9 cellular contexts compared by ENCODE assay signal in genomic region chr11:33753304-33753703, GRCh38. TPM values are rescaled to one million over a fixed set of nuclear protein-coding genes. Genes with fewer than 3 reads are reported as not detected.
DNase-seq lines count a peak whose midpoint lies in the region; ATAC-seq and TF ChIP-seq lines count a peak whose summit lies in the region.
"Had no signal": no experiment of that assay in that cellular context is flagged by ENCODE, and none has a peak within 500 bp of the region (broad histone marks: within the 10 kb centered on the region; RNA-seq: fewer than 3 reads in every experiment).

No MANE protein-coding gene starts in this region.

- intact Hi-C loops in left cardiac atrium (cut with DNase I) = no loop called here

- no peak overlapping the region for H3K27ac ChIP-seq in foreskin keratinocyte

- no peak for TF ChIP-seq CTCF in foreskin keratinocyte (conservative IDR thresholded peaks at IDR 0.05)

- DNase-seq in left cardiac atrium (no peak), foreskin keratinocyte (no peak), D341Med (ENCODE audit: low spot score) (no peak), amygdala (lab: John Stamatoyannopoulos, UW) (no peak), T-helper 9 cell (no peak)
- DNase-seq: activated gamma-delta T cell treated with Interleukin-2 at 50 U/mL for 16 hours had no signal

- no peaks in the 10 kb centered on the region for H3K27me3 ChIP-seq in foreskin keratinocyte

- ATAC-seq in GM18502 (IDR thresholded peaks at IDR 0.05; ENCODE audit: poor library complexity, unreplicated experiment) (peak; percentile 99), GM21576 (IDR thresholded peaks at IDR 0.05; ENCODE audit: unreplicated experiment) (peak; percentile 98), HG03520 (IDR thresholded peaks at IDR 0.05; ENCODE audit: unreplicated experiment) (peak; percentile 98), left cardiac atrium (peak; percentile 83 to 93), foreskin keratinocyte (no peak)

- H3K4me1 ChIP-seq in foreskin keratinocyte = no peaks in the 10 kb centered on the region

RNA-seq across cellular contexts. Expression of gene CD59, which starts 17.1 kb away (rescaled TPM):
- 100 to 1,000 TPM; 633 to 874 TPM for total RNA-seq in left cardiac atrium
- 670 and 816 TPM in 2 replicates for total RNA-seq in foreskin keratinocyte
- 645 and 724 TPM in 2 replicates for polyA plus RNA-seq in foreskin keratinocyte

RNA-seq across cellular contexts. Expression of gene FBXO3, which starts 21.0 kb away (rescaled TPM):
- total RNA-seq in left cardiac atrium (10 to 100 TPM; 30.5 to 31.8 TPM), foreskin keratinocyte (34.0 and 34.9 TPM in 2 replicates)
- 14.5 and 15.5 TPM in 2 replicates for polyA plus RNA-seq in foreskin keratinocyte

RNA-seq across cellular contexts. Expression of gene C11orf91, which starts 52.7 kb away (rescaled TPM):
- total RNA-seq in left cardiac atrium (1 to 10 TPM in 1 of 2 donors, under 1 TPM in 1; 0.29 to 1.7 TPM), foreskin keratinocyte (0.18 and 0.41 TPM in 2 replicates)
- polyA plus RNA-seq in foreskin keratinocyte = 0.20 and 0.50 TPM in 2 replicates
